ENCODE assay signal across 8 cellular contexts in the genomic region with DNA sequence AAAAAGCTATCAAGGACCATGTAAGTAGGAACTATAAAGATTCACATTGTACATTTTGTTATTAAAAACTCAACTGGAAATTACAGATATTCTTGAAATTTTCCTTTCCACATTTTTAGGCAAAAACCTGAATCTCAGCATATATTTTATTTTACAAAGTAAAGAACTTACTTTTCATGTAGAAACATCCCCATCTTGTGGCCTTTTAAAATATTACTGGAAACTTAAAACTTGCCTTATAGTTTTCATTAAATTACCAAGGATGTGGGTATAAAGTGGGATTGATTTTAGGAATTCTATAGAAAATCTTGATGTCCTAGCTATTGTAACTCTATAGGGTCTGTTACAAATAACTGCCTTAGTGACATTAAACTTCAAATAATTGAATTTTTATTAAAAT. TPM values are rescaled to one million over a fixed set of nuclear protein-coding genes. Genes with fewer than 3 reads are reported as not detected.
DNase-seq lines count a peak whose midpoint lies in the region; ATAC-seq and TF ChIP-seq lines count a peak whose summit lies in the region.

No MANE protein-coding gene starts in this region.

- no peaks in the 10 kb centered on the region for H3K27me3 ChIP-seq in upper lobe of right lung

- CTCF ChIA-PET in activated CD8-positive, alpha-beta T cell treated with anti-CD3 and anti-CD28 coated beads for 36 hours (lab: Charles Lee): interaction anchor here (0.7 to 3.8 kb wide), 13 partner anchors 10 to 381 kb away, joined by 3 to 25 read pairs (median 3); a partner anchor contains a TSS
- CTCF ChIA-PET in activated CD8-positive, alpha-beta T cell treated with anti-CD3 and anti-CD28 coated beads, Interleukin-2, amount 10 ng/mL, durations not matched to agents 7 days and 5 days (lab: Charles Lee): interaction anchor here (0.7 to 5.2 kb wide), 13 partner anchors 8 to 471 kb away, joined by 3 to 33 read pairs (median 3); no protein-coding TSS in a partner anchor

- DNase-seq in activated CD8-positive, alpha-beta T cell treated with anti-CD3 and anti-CD28 coated beads for 36 hours: no peak
- DNase-seq in activated CD8-positive, alpha-beta T cell treated with anti-CD3 and anti-CD28 coated beads, Interleukin-2, amount 10 ng/mL, durations not matched to agents 7 days and 5 days: no peak
- peak; percentile 35 for DNase-seq in RPMI8226
- peak; percentile 5 for DNase-seq in germinal center (ENCODE audit: low spot score)
- no peak for DNase-seq in upper lobe of right lung
- DNase-seq in activated naive CD4-positive, alpha-beta T cell treated with Interleukin-2 at 50 U/mL for 16 hours: no peak
- DNase-seq in amygdala (lab: John Stamatoyannopoulos, UW): no peak
- DNase-seq in C1 segment of cervical spinal cord (lab: John Stamatoyannopoulos, UW): no peak

- H3K4me1 ChIP-seq in upper lobe of right lung: no peaks in the 10 kb centered on the region

- H3K4me1 Mint-ChIP-seq in activated CD8-positive, alpha-beta T cell treated with anti-CD3 and anti-CD28 coated beads for 36 hours (ENCODE audit: low read depth): peaks cover 5% of the 10 kb centered on the region
- H3K4me1 Mint-ChIP-seq in activated CD8-positive, alpha-beta T cell treated with anti-CD3 and anti-CD28 coated beads, Interleukin-2, amount 10 ng/mL, durations not matched to agents 7 days and 5 days (ENCODE audit: low read depth): peaks cover 13% of the 10 kb centered on the region

- H3K27ac ChIP-seq in upper lobe of right lung: no peak overlapping the region

- H3K9me3 Mint-ChIP-seq in activated CD8-positive, alpha-beta T cell treated with anti-CD3 and anti-CD28 coated beads for 36 hours: no peaks in the 10 kb centered on the region
- no peaks in the 10 kb centered on the region for H3K9me3 Mint-ChIP-seq in activated CD8-positive, alpha-beta T cell treated with anti-CD3 and anti-CD28 coated beads, Interleukin-2, amount 10 ng/mL, durations not matched to agents 7 days and 5 days (ENCODE audit: insufficient read depth)

- no peaks in the 10 kb centered on the region for H3K27me3 Mint-ChIP-seq in activated CD8-positive, alpha-beta T cell treated with anti-CD3 and anti-CD28 coated beads for 36 hours
- H3K27me3 Mint-ChIP-seq in activated CD8-positive, alpha-beta T cell treated with anti-CD3 and anti-CD28 coated beads, Interleukin-2, amount 10 ng/mL, durations not matched to agents 7 days and 5 days (ENCODE audit: low read depth): no peaks in the 10 kb centered on the region

- intact Hi-C loops in activated CD8-positive, alpha-beta T cell treated with anti-CD3 and anti-CD28 coated beads for 36 hours (cut with micrococcal nuclease): loop anchor here (5.0 kb wide), 1 partner anchor 90 kb away; no protein-coding TSS in a partner anchor
- intact Hi-C loops in upper lobe of right lung (cut with DNase I): no loop called here

- no peaks in the 10 kb centered on the region for H3K9me3 ChIP-seq in upper lobe of right lung

- H3K27ac Mint-ChIP-seq in activated CD8-positive, alpha-beta T cell treated with anti-CD3 and anti-CD28 coated beads for 36 hours: no peak overlapping the region
- H3K27ac Mint-ChIP-seq in activated CD8-positive, alpha-beta T cell treated with anti-CD3 and anti-CD28 coated beads, Interleukin-2, amount 10 ng/mL, durations not matched to agents 7 days and 5 days: no peak overlapping the region

- ATAC-seq in activated CD8-positive, alpha-beta T cell treated with anti-CD3 and anti-CD28 coated beads for 36 hours: no peak
- no peak for ATAC-seq in activated CD8-positive, alpha-beta T cell treated with anti-CD3 and anti-CD28 coated beads, Interleukin-2, amount 10 ng/mL, durations not matched to agents 7 days and 5 days
- ATAC-seq in upper lobe of right lung: no peak

- TF ChIP-seq CTCF in activated CD8-positive, alpha-beta T cell treated with anti-CD3 and anti-CD28 coated beads for 36 hours (IDR thresholded peaks at IDR 0.05): peak; percentile 51
- peak; percentile 55 for TF ChIP-seq CTCF in upper lobe of right lung (IDR thresholded peaks at IDR 0.05)

- POLR2A ChIA-PET in activated CD8-positive, alpha-beta T cell treated with anti-CD3 and anti-CD28 coated beads for 36 hours (lab: Charles Lee): no interaction called here
- POLR2A ChIA-PET in activated CD8-positive, alpha-beta T cell treated with anti-CD3 and anti-CD28 coated beads, Interleukin-2, amount 10 ng/mL, durations not matched to agents 7 days and 5 days (lab: Charles Lee): no interaction called here

- H3K36me3 Mint-ChIP-seq in activated CD8-positive, alpha-beta T cell treated with anti-CD3 and anti-CD28 coated beads for 36 hours (ENCODE audit: low read depth): peaks cover 45% of the 10 kb centered on the region
- peaks cover 52% of the 10 kb centered on the region for H3K36me3 Mint-ChIP-seq in activated CD8-positive, alpha-beta T cell treated with anti-CD3 and anti-CD28 coated beads, Interleukin-2, amount 10 ng/mL, durations not matched to agents 7 days and 5 days (ENCODE audit: low read depth)

- no peak overlapping the region for H3K4me3 ChIP-seq in upper lobe of right lung

- no peak overlapping the region for H3K4me3 Mint-ChIP-seq in activated CD8-positive, alpha-beta T cell treated with anti-CD3 and anti-CD28 coated beads for 36 hours
- no peak overlapping the region for H3K4me3 Mint-ChIP-seq in activated CD8-positive, alpha-beta T cell treated with anti-CD3 and anti-CD28 coated beads, Interleukin-2, amount 10 ng/mL, durations not matched to agents 7 days and 5 days

- peaks cover 24% of the 10 kb centered on the region for H3K36me3 ChIP-seq in upper lobe of right lung

RNA-seq across cellular contexts. Expression of a gene that starts 10.6 kb away (rescaled TPM):
- 10 to 100 TPM; 77.6 to 78.7 TPM for total RNA-seq in activated CD8-positive, alpha-beta T cell treated with anti-CD3 and anti-CD28 coated beads for 36 hours
- total RNA-seq in activated CD8-positive, alpha-beta T cell treated with anti-CD3 and anti-CD28 coated beads, Interleukin-2, amount 10 ng/mL, durations not matched to agents 7 days and 5 days: 10 to 100 TPM; 82.6 to 85.9 TPM
- total RNA-seq in upper lobe of right lung: 6.6 TPM

RNA-seq across cellular contexts. Expression of a gene that starts 10.7 kb away (rescaled TPM):
- total RNA-seq in activated CD8-positive, alpha-beta T cell treated with anti-CD3 and anti-CD28 coated beads for 36 hours: 10 to 100 TPM; 38.9 to 47.4 TPM
- total RNA-seq in activated CD8-positive, alpha-beta T cell treated with anti-CD3 and anti-CD28 coated beads, Interleukin-2, amount 10 ng/mL, durations not matched to agents 7 days and 5 days: 10 to 100 TPM; 49.1 to 52.4 TPM
- 32.2 TPM for total RNA-seq in upper lobe of right lung

RNA-seq across cellular contexts. Expression of a gene that starts 47.2 kb away (rescaled TPM):
- 1 to 10 TPM; 2.3 to 3.0 TPM for total RNA-seq in activated CD8-positive, alpha-beta T cell treated with anti-CD3 and anti-CD28 coated beads for 36 hours
- 1 to 10 TPM; 2.2 to 3.1 TPM for total RNA-seq in activated CD8-positive, alpha-beta T cell treated with anti-CD3 and anti-CD28 coated beads, Interleukin-2, amount 10 ng/mL, durations not matched to agents 7 days and 5 days
- total RNA-seq in upper lobe of right lung: 4.3 TPM

Comparison
In these comparisons a context has a peak if more than half of its experiments do, and no peak if none do; other contexts are left out.
1. DNase-seq: peak in RPMI8226 (single experiment) and germinal center (single experiment); none in activated CD8-positive, alpha-beta T cell treated with anti-CD3 and anti-CD28 coated beads for 36 hours (single experiment), activated CD8-positive, alpha-beta T cell treated with anti-CD3 and anti-CD28 coated beads, Interleukin-2, amount 10 ng/mL, durations not matched to agents 7 days and 5 days (single experiment), upper lobe of right lung (single experiment), activated naive CD4-positive, alpha-beta T cell treated with Interleukin-2 at 50 U/mL for 16 hours (single experiment), amygdala (0 of 56) and C1 segment of cervical spinal cord (0 of 14).
2. RNA of a gene that starts 10.6 kb away (total RNA-seq): 82.6 to 85.9 TPM in activated CD8-positive, alpha-beta T cell treated with anti-CD3 and anti-CD28 coated beads, Interleukin-2, amount 10 ng/mL, durations not matched to agents 7 days and 5 days and 77.6 to 78.7 TPM in activated CD8-positive, alpha-beta T cell treated with anti-CD3 and anti-CD28 coated beads for 36 hours; 6.6 TPM in upper lobe of right lung (single experiment); every median in the first group is over 10 times any median in the second.